ENCODE assay signal across 12 cellular contexts in the genomic region with DNA sequence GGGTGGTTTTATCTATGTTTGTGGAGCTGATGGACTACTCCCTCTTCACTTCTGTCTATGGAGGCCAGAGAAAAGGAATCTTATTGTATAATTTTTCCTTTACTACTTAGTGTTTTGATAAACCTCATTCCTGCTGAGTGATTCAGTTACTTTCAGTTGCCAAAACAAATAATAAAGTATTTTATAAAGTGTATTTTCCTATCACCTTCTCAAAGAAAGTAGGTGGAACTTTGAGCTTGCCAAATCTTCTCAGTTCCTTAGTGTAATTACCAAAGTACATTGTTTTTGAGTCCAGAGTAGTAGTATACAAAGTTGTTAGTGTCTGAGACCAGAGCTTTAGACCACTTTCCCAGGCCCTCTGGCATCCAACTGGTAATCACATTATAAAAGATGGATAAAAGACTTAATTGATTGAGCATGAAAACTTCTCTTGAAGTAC. TPM values are rescaled to one million over a fixed set of nuclear protein-coding genes. Genes with fewer than 3 reads are reported as not detected.
DNase-seq lines count a peak whose midpoint lies in the region; ATAC-seq and TF ChIP-seq lines count a peak whose summit lies in the region.
"Had no signal": no experiment of that assay in that cellular context is flagged by ENCODE, and none has a peak within 500 bp of the region (broad histone marks: within the 10 kb centered on the region; RNA-seq: fewer than 3 reads in every experiment).

No MANE protein-coding gene starts in this region.

- H3K27ac Mint-ChIP-seq in HFFc6 = peak overlapping the region; percentile 42; the same call in 1 of the 2 replicates

- TF ChIP-seq EP300 in stomach (IDR thresholded peaks at IDR 0.05) (no peak), ovary (IDR thresholded peaks at IDR 0.05) (no peak)

- peaks cover 2% of the 10 kb centered on the region; the same call in 1 of the 2 replicates for H3K27me3 Mint-ChIP-seq in HFFc6 (ENCODE audit: insufficient read depth)

- H3K4me3 Mint-ChIP-seq in HFFc6 = no peak overlapping the region

- H3K4me1 ChIP-seq in ascending aorta = peaks cover 5 to 27% of the 10 kb centered on the region in 2 donors
- peaks cover 16 to 81% (median 37%) of the 10 kb centered on the region in 4 donors for H3K4me1 ChIP-seq in stomach
- H3K4me1 ChIP-seq in ovary (ENCODE audit: insufficient read depth) = peaks cover 7% of the 10 kb centered on the region
- H3K4me1 ChIP-seq in SJCRH30 = no peaks in the 10 kb centered on the region

- H3K27ac ChIP-seq in ascending aorta (peak overlapping the region; percentile 10 to 43), stomach (peak overlapping the region in 4 of 5 donors; percentile 2 to 67 (median 38)), ovary (no peak overlapping the region), SJCRH30 (no peak overlapping the region)

- TF ChIP-seq POLR2A in stomach (IDR thresholded peaks at IDR 0.05) (no peak), ovary (IDR thresholded peaks at IDR 0.05) (no peak)

- H3K4me1 Mint-ChIP-seq in HFFc6 (ENCODE audit: low read depth) = peaks cover 41% of the 10 kb centered on the region

- no peak for TF ChIP-seq CTCF in HFFc6 (IDR thresholded peaks at IDR 0.05)
- TF ChIP-seq CTCF in ascending aorta (IDR thresholded peaks at IDR 0.05) = no peak
- TF ChIP-seq CTCF in fibroblast of villous mesenchyme (IDR thresholded peaks at IDR 0.05; ENCODE audit: insufficient read depth, low read depth, low read length) = no peak
- no peak for TF ChIP-seq CTCF in stomach (IDR thresholded peaks at IDR 0.05)
- TF ChIP-seq CTCF in ovary (IDR thresholded peaks at IDR 0.05) = no peak

- H3K4me3 ChIP-seq in ascending aorta = no peak overlapping the region
- no peak overlapping the region for H3K4me3 ChIP-seq in fibroblast of villous mesenchyme (ENCODE audit: low read depth, low read length)
- H3K4me3 ChIP-seq in stomach = no peak overlapping the region
- no peak overlapping the region for H3K4me3 ChIP-seq in ovary
- no peak overlapping the region for H3K4me3 ChIP-seq in SJCRH30

- DNase-seq in HFFc6 (peak; percentile 42), ascending aorta (ENCODE audit: low spot score in 2 of 2) (no peak), fibroblast of villous mesenchyme (ENCODE audit: low read depth) (peak; percentile 48), stomach (no peak), ovary (no peak), SJCRH30 (no peak)
- no peak for DNase-seq in activated T-cell treated with anti-CD3 and anti-CD28 coated beads, Interleukin-2, amount 50 U/mL, for 1 hour
- DNase-seq: aorta, NCI-H1105, NCI-H510A treated with DMSO at 0.1 percent for 48 hours, SHP77 treated with DMSO at 0.1 percent for 48 hours had no signal

- no peaks in the 10 kb centered on the region for H3K36me3 Mint-ChIP-seq in HFFc6 (ENCODE audit: low read depth)

- no peak for ATAC-seq in HG03135 (IDR thresholded peaks at IDR 0.05; ENCODE audit: unreplicated experiment)

- H3K27me3 ChIP-seq in ascending aorta (no peaks in the 10 kb centered on the region), stomach (no peaks in the 10 kb centered on the region), ovary (no peaks in the 10 kb centered on the region), SJCRH30 (no peaks in the 10 kb centered on the region)

- no peaks in the 10 kb centered on the region for H3K9me3 ChIP-seq in ascending aorta
- no peaks in the 10 kb centered on the region for H3K9me3 ChIP-seq in stomach
- no peaks in the 10 kb centered on the region for H3K9me3 ChIP-seq in ovary
- no peaks in the 10 kb centered on the region for H3K9me3 ChIP-seq in SJCRH30 (replicated peaks)

- peaks cover 0 to 8% of the 10 kb centered on the region in 2 donors for H3K36me3 ChIP-seq in ascending aorta
- H3K36me3 ChIP-seq in stomach = peaks cover 0 to 11% (median 2%) of the 10 kb centered on the region in 4 donors
- H3K36me3 ChIP-seq in ovary = no peaks in the 10 kb centered on the region
- H3K36me3 ChIP-seq in SJCRH30 = peaks cover 17% of the 10 kb centered on the region

- intact Hi-C loops in ascending aorta (cut with DNase I) (no loop called here), stomach (cut with DNase I; ENCODE audit: low total_unique reads) (no loop called here), ovary (cut with DNase I) (no loop called here)

- no peaks in the 10 kb centered on the region for H3K9me3 Mint-ChIP-seq in HFFc6

RNA-seq across cellular contexts. Expression of a gene that starts 13.5 kb away (rescaled TPM):
- 10 to 100 TPM; 29.0 to 39.3 (median 33.9) TPM for total RNA-seq in HFFc6 (2021; fragmentation: NEBNext Ultra II Directional; extraction: Animal tissue kit (Norgen Biotek cat#: 25700))
- 36.5 TPM for total RNA-seq in ascending aorta
- 47.4 and 60.9 TPM in 2 replicates for total RNA-seq in fibroblast of villous mesenchyme
- total RNA-seq in stomach = 100 to 1,000 TPM in 2 of 5 donors, 10 to 100 TPM in 3; 25.8 to 157 (median 52.3) TPM
- 10 to 100 TPM in 1 of 3 donors, 1 to 10 TPM in 2; 7.0 to 12.7 (median 10.0) TPM for polyA plus RNA-seq in stomach
- total RNA-seq in ovary = 10 to 100 TPM; 39.3 to 64.8 (median 60.4) TPM
- polyA plus RNA-seq in ovary = 10 to 100 TPM; 27.1 to 41.1 TPM
- total RNA-seq in SJCRH30 (2014; rRNA removed; shearing (Covaris generic)) = 52.9 and 57.4 TPM in 2 replicates

RNA-seq across cellular contexts. Expression of a gene that starts 23.0 kb away (rescaled TPM):
- 1 to 10 TPM; 4.1 to 5.6 (median 4.6) TPM for total RNA-seq in HFFc6 (2021; fragmentation: NEBNext Ultra II Directional; extraction: Animal tissue kit (Norgen Biotek cat#: 25700))
- total RNA-seq in ascending aorta (0.96 TPM), fibroblast of villous mesenchyme (3.5 and 4.3 TPM in 2 replicates), stomach (10 to 100 TPM in 3 of 5 donors, 1 to 10 TPM in 2; 5.2 to 14.7 (median 11.0) TPM), ovary (10 to 100 TPM in 6 of 7 donors, 1 to 10 TPM in 1; 6.0 to 15.4 (median 11.8) TPM)
- polyA plus RNA-seq in stomach (1 to 10 TPM; 1.5 to 4.3 (median 3.2) TPM), ovary (10 to 100 TPM in 1 of 2 donors, 1 to 10 TPM in 1; 7.7 to 10.3 TPM)
- total RNA-seq in SJCRH30 (2014; rRNA removed; shearing (Covaris generic)) = 10.0 and 12.4 TPM in 2 replicates

RNA-seq across cellular contexts. Expression of a gene that starts 41.1 kb away (rescaled TPM):
- total RNA-seq in HFFc6 (2021; fragmentation: NEBNext Ultra II Directional; extraction: Animal tissue kit (Norgen Biotek cat#: 25700)) = 1 to 10 TPM; 7.4 to 8.5 (median 8.2) TPM
- total RNA-seq in ascending aorta (2.0 TPM), fibroblast of villous mesenchyme (11.6 and 20.3 TPM in 2 replicates), stomach (10 to 100 TPM in 2 of 5 donors, 1 to 10 TPM in 3; 2.9 to 21.3 (median 6.4) TPM), ovary (10 to 100 TPM in 4 of 7 donors, 1 to 10 TPM in 3; 6.8 to 13.8 (median 10.0) TPM)
- polyA plus RNA-seq in stomach (1 to 10 TPM; 2.3 to 4.9 (median 3.1) TPM), ovary (1 to 10 TPM; 5.3 to 6.8 TPM)
- total RNA-seq in SJCRH30 (2014; rRNA removed; shearing (Covaris generic)) = 26.2 and 27.0 TPM in 2 replicates

RNA-seq across cellular contexts. Expression of a gene that starts 49.1 kb away (rescaled TPM):
- 10 to 100 TPM; 38.8 to 46.1 (median 41.5) TPM for total RNA-seq in HFFc6 (2021; fragmentation: NEBNext Ultra II Directional; extraction: Animal tissue kit (Norgen Biotek cat#: 25700))
- 25.1 TPM for total RNA-seq in ascending aorta
- total RNA-seq in fibroblast of villous mesenchyme = 52.8 and 67.8 TPM in 2 replicates
- 10 to 100 TPM; 18.8 to 66.3 (median 28.1) TPM for total RNA-seq in stomach
- polyA plus RNA-seq in stomach = 10 to 100 TPM in 1 of 3 donors, 1 to 10 TPM in 2; 5.8 to 13.4 (median 9.2) TPM
- total RNA-seq in ovary = 10 to 100 TPM; 24.9 to 40.9 (median 32.0) TPM
- 10 to 100 TPM; 10.2 to 17.5 TPM for polyA plus RNA-seq in ovary
- total RNA-seq in SJCRH30 (2014; rRNA removed; shearing (Covaris generic)) = 84.7 and 91.0 TPM in 2 replicates

Comparison
In these comparisons a context has a peak if more than half of its experiments do, and no peak if none do; other contexts are left out.
1. DNase-seq: peak in HFFc6 (single experiment) and fibroblast of villous mesenchyme (single experiment); none in ascending aorta (0 of 2), stomach (single experiment), ovary (0 of 5), SJCRH30 (0 of 2) and activated T-cell treated with anti-CD3 and anti-CD28 coated beads, Interleukin-2, amount 50 U/mL, for 1 hour (single experiment).
2. H3K27ac ChIP-seq: peak in ascending aorta (2 of 2) and stomach (4 of 5); none in ovary (0 of 2) and SJCRH30 (single experiment).